1 cellular context compared by ENCODE assay signal in the genomic region with DNA sequence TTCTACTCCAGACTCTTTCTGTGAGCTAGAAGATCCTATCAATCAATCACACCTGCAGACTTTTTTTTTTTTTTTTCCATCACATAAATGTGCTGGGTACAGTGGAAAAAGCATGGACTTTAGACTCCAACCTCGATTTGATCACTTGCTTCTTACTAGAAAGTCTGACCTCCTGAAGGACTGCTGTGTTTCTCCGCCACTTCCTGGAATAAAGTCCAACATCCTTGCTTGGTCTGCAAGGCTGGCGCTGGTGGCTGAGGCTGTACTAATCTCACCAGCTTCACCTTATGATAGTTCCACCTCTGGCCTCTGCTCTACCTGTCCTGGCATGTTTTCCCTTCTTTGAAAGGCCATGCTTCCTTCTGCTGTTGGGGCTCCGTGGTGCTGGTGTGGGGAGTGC.
TF ChIP-seq lines count a peak whose summit lies in the region.

No MANE protein-coding gene starts in this region.

TF ChIP-seq in H1, 55 proteins besides CTCF, POLR2A, EP300 and RAD21:
- TF ChIP-seq TBP (IDR thresholded peaks at IDR 0.05; ENCODE audit: low read depth, low read length): no peak
- TF ChIP-seq ATF2 (IDR thresholded peaks at IDR 0.05; ENCODE audit: low read length): no peak
- no peak for TF ChIP-seq USF2 (IDR thresholded peaks at IDR 0.05; ENCODE audit: low read length)
- TF ChIP-seq CREB1 (IDR thresholded peaks at IDR 0.05): no peak
- TF ChIP-seq GTF2F1 (IDR thresholded peaks at IDR 0.05; ENCODE audit: borderline replicate concordance, low read depth, low read length): no peak
- no peak for TF ChIP-seq SIRT6 (IDR thresholded peaks at IDR 0.05; ENCODE audit: low read length)
- TF ChIP-seq HDAC6 (IDR thresholded peaks at IDR 0.05; ENCODE audit: low read depth, low read length): no peak
- TF ChIP-seq KDM1A (IDR thresholded peaks at IDR 0.05; ENCODE audit: borderline replicate concordance, low read length): no peak
- TF ChIP-seq, protein P1, sequence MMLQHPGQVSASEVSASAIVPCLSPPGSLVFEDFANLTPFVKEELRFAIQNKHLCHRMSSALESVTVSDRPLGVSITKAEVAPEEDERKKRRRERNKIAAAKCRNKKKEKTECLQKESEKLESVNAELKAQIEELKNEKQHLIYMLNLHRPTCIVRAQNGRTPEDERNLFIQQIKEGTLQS (IDR thresholded peaks at IDR 0.05; ENCODE audit: insufficient read depth, low read depth, low read length): no peak
- no peak for TF ChIP-seq KDM4A (IDR thresholded peaks at IDR 0.05; ENCODE audit: low read depth, low read length, severe bottlenecking)
